ENCODE assay signal across 21 cellular contexts in the genomic region with DNA sequence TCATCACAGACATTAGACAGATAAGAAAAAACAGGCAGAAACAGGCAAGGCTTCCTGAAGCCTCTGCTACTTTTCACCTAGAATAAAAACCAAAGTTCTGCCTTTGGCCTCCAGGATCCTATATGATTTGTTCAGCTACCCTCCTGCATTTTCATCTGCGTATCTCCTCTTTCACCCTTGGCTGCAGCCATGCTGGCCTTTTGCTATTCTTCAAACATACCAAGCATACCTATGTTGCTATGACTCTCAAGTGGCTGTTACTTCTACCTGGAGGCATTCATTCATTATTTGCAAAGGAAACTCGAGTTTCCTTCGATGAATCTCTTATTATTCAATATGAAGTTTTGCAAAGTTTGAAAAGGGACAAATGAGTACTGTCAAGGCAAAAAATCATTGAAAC.
DNase-seq lines count a peak whose midpoint lies in the region; ATAC-seq and TF ChIP-seq lines count a peak whose summit lies in the region.
"Had no signal": no experiment of that assay in that cellular context is flagged by ENCODE, and none has a peak within 500 bp of the region (broad histone marks: within the 10 kb centered on the region; RNA-seq: fewer than 3 reads in every experiment).

No MANE protein-coding gene starts in this region.

- no peak for TF ChIP-seq CTCF in endodermal cell (conservative IDR thresholded peaks at IDR 0.05)
- TF ChIP-seq CTCF in lower lobe of right lung (IDR thresholded peaks at IDR 0.05), result no peak
- TF ChIP-seq CTCF in upper lobe of left lung (IDR thresholded peaks at IDR 0.05), result no peak
- no peak for TF ChIP-seq CTCF in esophagus squamous epithelium (IDR thresholded peaks at IDR 0.05)

- DNase-seq in endodermal cell, result no peak
- DNase-seq in lower lobe of right lung, result no peak
- no peak for DNase-seq in upper lobe of left lung
- no peak for DNase-seq in esophagus squamous epithelium (lab: John Stamatoyannopoulos, UW)
- DNase-seq in Ammon's horn (ENCODE audit: low spot score), result no peak
- DNase-seq: ACHN; AML-193; Calu3; CD4-positive, CD25-positive, alpha-beta regulatory T cell; DMS79 treated with DMSO at 0.1 percent for 48 hours; GM23248; IMR-90; NCI-H1105; NCI-H1694; NCI-H2107; NCI-H526 treated with DMSO at 0.1 percent for 48 hours; NK-92 treated with Interleukin-12 subunit alpha and Interleukin-12 subunit beta, amount 100 ng/mL, for 24 hours; SJCRH30 had no signal

- TF ChIP-seq EP300 in Ishikawa (IDR thresholded peaks at IDR 0.05; ENCODE audit: borderline replicate concordance) (no peak), upper lobe of left lung (IDR thresholded peaks at IDR 0.05) (no peak)

- H3K27me3 Mint-ChIP-seq in endodermal cell (ENCODE audit: insufficient read depth), result no peaks in the 10 kb centered on the region

- H3K4me1 ChIP-seq in endodermal cell (ENCODE audit: control insufficient read depth, insufficient read depth, low read length) (peaks cover 8% of the 10 kb centered on the region), lower lobe of right lung (no peaks in the 10 kb centered on the region), upper lobe of left lung (no peaks in the 10 kb centered on the region), esophagus squamous epithelium (no peaks in the 10 kb centered on the region)
- H3K4me1 ChIP-seq: SJCRH30 had no signal

- H3K4me1 Mint-ChIP-seq in endodermal cell, result peaks cover 20% of the 10 kb centered on the region
- H3K4me1 Mint-ChIP-seq: CD4-positive, CD25-positive, alpha-beta regulatory T cell had no signal

- no peak overlapping the region for H3K27ac ChIP-seq in endodermal cell (ENCODE audit: low read depth, low read length)
- no peak overlapping the region for H3K27ac ChIP-seq in lower lobe of right lung
- no peak overlapping the region for H3K27ac ChIP-seq in upper lobe of left lung
- no peak overlapping the region for H3K27ac ChIP-seq in esophagus squamous epithelium
- H3K27ac ChIP-seq: GM23248, RWPE1, SJCRH30 had no signal

- WGBS in endodermal cell (ENCODE audit: insufficient coverage in 1 of 2, insufficient read length in 1 of 2), 2 experiments, result 64 to 75% methylated on average over 1 to 3 of the region's 3 CpGs
- WGBS in upper lobe of left lung, 2 donors, result 41 to 44% methylated on average over 3 of the region's 3 CpGs
- 34 to 69% methylated on average over 3 of the region's 3 CpGs for WGBS in esophagus squamous epithelium, 2 donors

- H3K27ac Mint-ChIP-seq in endodermal cell, result peak overlapping the region; percentile 86
- H3K27ac Mint-ChIP-seq: CD4-positive, CD25-positive, alpha-beta regulatory T cell had no signal

- H3K9me3 ChIP-seq in endodermal cell (ENCODE audit: control insufficient read depth, low read length), result no peaks in the 10 kb centered on the region
- H3K9me3 ChIP-seq in lower lobe of right lung, result no peaks in the 10 kb centered on the region
- H3K9me3 ChIP-seq in upper lobe of left lung, result no peaks in the 10 kb centered on the region
- H3K9me3 ChIP-seq in esophagus squamous epithelium, result no peaks in the 10 kb centered on the region
- H3K9me3 ChIP-seq: SJCRH30 had no signal

- no peak for TF ChIP-seq POLR2A in upper lobe of left lung (IDR thresholded peaks at IDR 0.05)
- no peak for TF ChIP-seq POLR2A in esophagus squamous epithelium (IDR thresholded peaks at IDR 0.05)

- no peak for TF ChIP-seq RAD21 in Ishikawa (IDR thresholded peaks at IDR 0.05; ENCODE audit: low read depth)

- intact Hi-C loops in lower lobe of right lung (cut with DNase I) (no loop called here), esophagus squamous epithelium (cut with DNase I) (no loop called here)

- no peaks in the 10 kb centered on the region for H3K36me3 Mint-ChIP-seq in endodermal cell (ENCODE audit: low read depth)
- H3K36me3 Mint-ChIP-seq: CD4-positive, CD25-positive, alpha-beta regulatory T cell had no signal

- H3K4me3 ChIP-seq in endodermal cell (ENCODE audit: low read length), result no peak overlapping the region
- no peak overlapping the region for H3K4me3 ChIP-seq in lower lobe of right lung
- no peak overlapping the region for H3K4me3 ChIP-seq in upper lobe of left lung
- no peak overlapping the region for H3K4me3 ChIP-seq in esophagus squamous epithelium
- H3K4me3 ChIP-seq: GM23248, SJCRH30 had no signal

- peaks cover 2% of the 10 kb centered on the region for H3K9me3 Mint-ChIP-seq in endodermal cell

- no peak overlapping the region for H3K4me3 Mint-ChIP-seq in endodermal cell
- H3K4me3 Mint-ChIP-seq: CD4-positive, CD25-positive, alpha-beta regulatory T cell had no signal

- H3K9ac ChIP-seq in endodermal cell (ENCODE audit: extremely low read depth, low read length, poor library complexity, severe bottlenecking), result no peak overlapping the region
- H3K9ac ChIP-seq: GM23248 had no signal

- peak; percentile 80 to 87 for ATAC-seq in lower lobe of right lung
- ATAC-seq in upper lobe of left lung (ENCODE audit: low FRiP score in 2 of 2), result peak; percentile 38 to 73
- ATAC-seq in GM21717 (IDR thresholded peaks at IDR 0.05; ENCODE audit: unreplicated experiment), result no peak

- H3K27me3 ChIP-seq in endodermal cell (ENCODE audit: control insufficient read depth, insufficient read depth, low read length, poor library complexity, severe bottlenecking) (no peaks in the 10 kb centered on the region), lower lobe of right lung (ENCODE audit: low read depth) (no peaks in the 10 kb centered on the region), upper lobe of left lung (no peaks in the 10 kb centered on the region), esophagus squamous epithelium (no peaks in the 10 kb centered on the region)
- H3K27me3 ChIP-seq: SJCRH30 had no signal

- H3K36me3 ChIP-seq in endodermal cell (ENCODE audit: control insufficient read depth, insufficient read depth, low read length), result no peaks in the 10 kb centered on the region
- H3K36me3 ChIP-seq in lower lobe of right lung, result no peaks in the 10 kb centered on the region
- H3K36me3 ChIP-seq in upper lobe of left lung, result no peaks in the 10 kb centered on the region
- no peaks in the 10 kb centered on the region for H3K36me3 ChIP-seq in esophagus squamous epithelium
- H3K36me3 ChIP-seq: SJCRH30 had no signal

TF ChIP-seq in Ishikawa, 13 proteins besides CTCF, POLR2A, EP300 and RAD21:
- 0 out of 2 replicates have a peak, but pooled peaks have one; percentile 23 for TF ChIP-seq YY1 (IDR thresholded peaks at IDR 0.05; ENCODE audit: low read depth)
- no peak for TF ChIP-seq TCF12 (IDR thresholded peaks at IDR 0.05; ENCODE audit: low read depth)
- peak; percentile 88 for TF ChIP-seq TEAD4 (IDR thresholded peaks at IDR 0.05)
